Comparison of ENCODE assay signal across 1 cellular context in genomic region chr19:45417151-45417550, GRCh38.
TF ChIP-seq lines count a peak whose summit lies in the region.

No MANE protein-coding gene starts in this region.

TF ChIP-seq in SK-N-SH, 30 proteins besides CTCF, POLR2A, EP300 and RAD21 (continued from another document):
- TF ChIP-seq PBX3 (IDR thresholded peaks at IDR 0.05) = no peak
- no peak for TF ChIP-seq FOXM1 (IDR thresholded peaks at IDR 0.05; ENCODE audit: low read depth)
- TF ChIP-seq, protein P1, sequence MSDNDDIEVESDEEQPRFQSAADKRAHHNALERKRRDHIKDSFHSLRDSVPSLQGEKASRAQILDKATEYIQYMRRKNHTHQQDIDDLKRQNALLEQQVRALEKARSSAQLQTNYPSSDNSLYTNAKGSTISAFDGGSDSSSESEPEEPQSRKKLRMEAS (IDR thresholded peaks at IDR 0.05; ENCODE audit: low read depth) = no peak
- no peak for TF ChIP-seq RFX5 (IDR thresholded peaks at IDR 0.05; ENCODE audit: low read length)
